ENCODE assay signal across 1 cellular context in genomic region chrX:19715711-19716638, GRCh38.
TF ChIP-seq lines count a peak whose summit lies in the region.

No MANE protein-coding gene starts in this region.

TF ChIP-seq in K562, 482 proteins besides CTCF, POLR2A, EP300 and RAD21 (continued from another document):
- TF ChIP-seq RREB1 (CRISPR knock-in tag; IDR thresholded peaks at IDR 0.05) (no peak), FOXP1 (CRISPR knock-in tag; IDR thresholded peaks at IDR 0.05) (no peak), GABPA (tag; conservative IDR thresholded peaks at IDR 0.05; ENCODE audit: low read depth) (peak; percentile 31; the same call in 1 of the 2 replicates), ZNF830 (CRISPR knock-in tag; IDR thresholded peaks at IDR 0.05) (no peak)
